ENCODE assay signal across 17 cellular contexts in genomic region chr1:101165944-101166343, GRCh38.
DNase-seq lines count a peak whose midpoint lies in the region; ATAC-seq, FAIRE-seq and TF ChIP-seq lines count a peak whose summit lies in the region.
"Had no signal": no experiment of that assay in that cellular context is flagged by ENCODE, and none has a peak within 500 bp of the region (broad histone marks: within the 10 kb centered on the region; RNA-seq: fewer than 3 reads in every experiment).

No MANE protein-coding gene starts in this region.

- DNase-seq in Right ventricle myocardium inferior (ENCODE audit: missing footprints) (no peak), right atrium auricular region (ENCODE audit: low spot score) (no peak), NT2/D1 (ENCODE audit: low read depth, low spot score) (peak; percentile 28), heart left ventricle (no peak), mesendoderm (peak; percentile 60), KG1 (lab: John Stamatoyannopoulos, UW) (no peak), H54 (ENCODE audit: insufficient read length, low spot score) (no peak)
- DNase-seq: NCI-H1436, NCI-H2029, NCI-H2171, NCI-H748 treated with DMSO at 0.1 percent for 48 hours had no signal

- H2AK5ac ChIP-seq in mesendoderm (ENCODE audit: low read length), result no peak overlapping the region

- H3K9me3 ChIP-seq in right atrium auricular region, result no peaks in the 10 kb centered on the region
- no peaks in the 10 kb centered on the region for H3K9me3 ChIP-seq in NT2/D1 (ENCODE audit: insufficient read depth, low read length)
- peaks cover 0 to 6% (median 0%) of the 10 kb centered on the region in 12 donors for H3K9me3 ChIP-seq in heart left ventricle

- H3K79me1 ChIP-seq in mesendoderm (ENCODE audit: low read length), result no peaks in the 10 kb centered on the region

- no peaks in the 10 kb centered on the region for H3K36me3 ChIP-seq in right atrium auricular region
- no peaks in the 10 kb centered on the region for H3K36me3 ChIP-seq in NT2/D1 (ENCODE audit: insufficient read depth, insufficient read length, low read length)
- H3K36me3 ChIP-seq in heart left ventricle, result no peaks in the 10 kb centered on the region
- no peaks in the 10 kb centered on the region for H3K36me3 ChIP-seq in mesendoderm (ENCODE audit: control insufficient read depth, insufficient read depth, low read length)
- H3K36me3 ChIP-seq: BLaER1 treated with 17β-estradiol and CSF1 and Interleukin-3, amounts not matched to agents 10 nM and 100 nM had no signal

- H3K27me3 ChIP-seq in right atrium auricular region (no peaks in the 10 kb centered on the region), NT2/D1 (ENCODE audit: insufficient read depth, insufficient read length) (no peaks in the 10 kb centered on the region), heart left ventricle (no peaks in the 10 kb centered on the region), mesendoderm (ENCODE audit: insufficient read depth, low read length, poor library complexity) (no peaks in the 10 kb centered on the region)
- H3K27me3 ChIP-seq: BLaER1 treated with 17β-estradiol and CSF1 and Interleukin-3, amounts not matched to agents 10 nM and 100 nM had no signal

- H4K8ac ChIP-seq in mesendoderm (ENCODE audit: low read depth, low read length), result no peak overlapping the region

- no peak for TF ChIP-seq POLR2A in heart left ventricle (IDR thresholded peaks at IDR 0.05)
- no peak for TF ChIP-seq POLR2A in H54 (IDR thresholded peaks at IDR 0.05; ENCODE audit: low read depth, low read length)

- H2BK15ac ChIP-seq in mesendoderm (replicated peaks; ENCODE audit: low read depth), result no peak overlapping the region

- intact Hi-C loops in Right ventricle myocardium inferior (cut with DNase I) (no loop called here), heart left ventricle (cut with DNase I) (no loop called here)

- no peak for FAIRE-seq in H54 (lab: Jason Lieb, UNC)
- FAIRE-seq: A204.1, HTR-8/SVneo had no signal

- H2BK5ac ChIP-seq in mesendoderm (ENCODE audit: low read length), result no peak overlapping the region

- no peak overlapping the region for H2BK120ac ChIP-seq in mesendoderm (ENCODE audit: low read depth, low read length)

- no peak overlapping the region for H3K4ac ChIP-seq in mesendoderm (ENCODE audit: low read depth, low read length)

- TF ChIP-seq CTCF in right atrium auricular region (IDR thresholded peaks at IDR 0.05), result no peak
- no peak for TF ChIP-seq CTCF in heart left ventricle (IDR thresholded peaks at IDR 0.05)

- no peak overlapping the region for H3K23ac ChIP-seq in mesendoderm (ENCODE audit: low read length)

- ATAC-seq in Right ventricle myocardium inferior, result peak; percentile 20
- peak; percentile 27 to 81 (median 50) for ATAC-seq in heart left ventricle
- no peak for ATAC-seq in HG03135 (IDR thresholded peaks at IDR 0.05; ENCODE audit: unreplicated experiment)
- ATAC-seq: HCT116 had no signal

- H4K5ac ChIP-seq in mesendoderm (ENCODE audit: low read length), result no peak overlapping the region

- H3K4me3 ChIP-seq in right atrium auricular region (no peak overlapping the region), NT2/D1 (ENCODE audit: insufficient read length, low read depth) (no peak overlapping the region), heart left ventricle (no peak overlapping the region), mesendoderm (ENCODE audit: low read length) (no peak overlapping the region)
- H3K4me3 ChIP-seq: BLaER1 treated with 17β-estradiol and CSF1 and Interleukin-3, amounts not matched to agents 10 nM and 100 nM had no signal

- H3K27ac ChIP-seq in right atrium auricular region (peak overlapping the region in 1 of 2 donors; percentile 39), heart left ventricle (peak overlapping the region in 3 of 12 donors; percentile 28 to 47 (median 40)), mesendoderm (ENCODE audit: low read depth, low read length) (no peak overlapping the region)
- H3K27ac ChIP-seq: BLaER1 treated with 17β-estradiol and CSF1 and Interleukin-3, amounts not matched to agents 10 nM and 100 nM; HL-60 had no signal

- H3K79me2 ChIP-seq in mesendoderm (ENCODE audit: control insufficient read depth, insufficient read depth, low read length), result no peaks in the 10 kb centered on the region

- H3K9ac ChIP-seq in NT2/D1 (ENCODE audit: insufficient read length, low read depth) (no peak overlapping the region), mesendoderm (ENCODE audit: low read length) (no peak overlapping the region)
- H3K9ac ChIP-seq: BLaER1 treated with 17β-estradiol and CSF1 and Interleukin-3, amounts not matched to agents 10 nM and 100 nM had no signal

- peaks cover 0 to 18% of the 10 kb centered on the region in 2 donors for H3K4me1 ChIP-seq in right atrium auricular region
- peaks cover 6% of the 10 kb centered on the region for H3K4me1 ChIP-seq in NT2/D1 (ENCODE audit: insufficient read depth, insufficient read length)
- peaks cover 3 to 38% (median 12%) of the 10 kb centered on the region in 12 donors for H3K4me1 ChIP-seq in heart left ventricle
- peaks cover 5% of the 10 kb centered on the region for H3K4me1 ChIP-seq in mesendoderm (ENCODE audit: control insufficient read depth, low read depth, low read length)

- no peak overlapping the region for H3K4me2 ChIP-seq in mesendoderm (ENCODE audit: low read length)

- no peak overlapping the region for H3K56ac ChIP-seq in mesendoderm (ENCODE audit: low read length)

- no peak overlapping the region for H3K18ac ChIP-seq in mesendoderm (ENCODE audit: low read length)

Comparison
In these comparisons a context has a peak if more than half of its experiments do, and no peak if none do; other contexts are left out.
1. DNase-seq: peak in NT2/D1 (single experiment) and mesendoderm (single experiment); none in Right ventricle myocardium inferior (single experiment), right atrium auricular region (single experiment), heart left ventricle (0 of 5), KG1 (single experiment) and H54 (single experiment).